Comparison of ENCODE assay signal across 8 cellular contexts in genomic region chr2:27134781-27135470, GRCh38. TPM values are rescaled to one million over a fixed set of nuclear protein-coding genes. Genes with fewer than 3 reads are reported as not detected.
DNase-seq lines count a peak whose midpoint lies in the region; ATAC-seq and TF ChIP-seq lines count a peak whose summit lies in the region.

No MANE protein-coding gene starts in this region.

- peak overlapping the region; percentile 95 for H3K4me3 Mint-ChIP-seq in dendritic cell treated with granulocyte-macrophage colony-stimulating factor and Interleukin-4, amounts not matched to agents 40 ng/mL and 50 ng/mL, for 4 days
- H3K4me3 Mint-ChIP-seq in nephron progenitor cell = peak overlapping the region; percentile 95

- ATAC-seq in HG03457 (IDR thresholded peaks at IDR 0.05; ENCODE audit: unreplicated experiment) = no peak

- H3K36me3 ChIP-seq in BJ (ENCODE audit: control insufficient read depth, insufficient read depth, low read length) (peaks cover 16% of the 10 kb centered on the region), KOPT-K1 (ENCODE audit: insufficient read depth, low read length) (peaks cover 32% of the 10 kb centered on the region)

- peaks cover 46% of the 10 kb centered on the region for H3K36me3 Mint-ChIP-seq in dendritic cell treated with granulocyte-macrophage colony-stimulating factor and Interleukin-4, amounts not matched to agents 40 ng/mL and 50 ng/mL, for 4 days (ENCODE audit: low read depth)
- peaks cover 14% of the 10 kb centered on the region for H3K36me3 Mint-ChIP-seq in nephron progenitor cell (ENCODE audit: low read depth)

- H3K27me3 ChIP-seq in BJ (ENCODE audit: control insufficient read depth, insufficient read depth, low read length) = peaks cover 4% of the 10 kb centered on the region; the same call in 1 of the 2 replicates

- peak overlapping the region; percentile 93 for H3K27ac Mint-ChIP-seq in dendritic cell treated with granulocyte-macrophage colony-stimulating factor and Interleukin-4, amounts not matched to agents 40 ng/mL and 50 ng/mL, for 4 days
- no peak overlapping the region for H3K27ac Mint-ChIP-seq in nephron progenitor cell

- TF ChIP-seq CTCF in BJ (IDR thresholded peaks at IDR 0.05; ENCODE audit: insufficient read depth, low read depth, low read length) (no peak), nephron progenitor cell (IDR thresholded peaks at IDR 0.05) (no peak)

- peaks cover 20% of the 10 kb centered on the region for H3K4me1 Mint-ChIP-seq in dendritic cell treated with granulocyte-macrophage colony-stimulating factor and Interleukin-4, amounts not matched to agents 40 ng/mL and 50 ng/mL, for 4 days (ENCODE audit: low read depth)
- H3K4me1 Mint-ChIP-seq in nephron progenitor cell = peaks cover 14% of the 10 kb centered on the region

- POLR2A ChIA-PET in BJ (lab: Charles Lee) (interaction anchor here (0.6 kb wide), 1 partner anchor 77 kb away, joined by 3 read pairs; the partner anchor contains the start of genes ATRAID and SLC5A6), HEK293T (lab: Yijun Ruan, JAX) (interaction anchor here (1.2 to 2.9 kb wide), 3 partner anchors 11 to 16 kb away, joined by 4 to 42 read pairs (median 4); partner anchors contain the start of gene ABHD1)

- no peaks in the 10 kb centered on the region for H3K9me3 ChIP-seq in KOPT-K1 (ENCODE audit: insufficient read depth, low read length, poor library complexity, severe bottlenecking)

- DNase-seq in BJ (ENCODE audit: low read depth) (no peak), nephron progenitor cell (no peak), MV-4-11 (lab: John Stamatoyannopoulos, UW) (no peak), HEK293T (ENCODE audit: extremely low spot score) (no peak), hippocampal formation (lab: John Stamatoyannopoulos, UW) (no peak)

- H3K4me3 ChIP-seq in BJ (ENCODE audit: low read depth, low read length) = peak overlapping the region; percentile 18; the same call in 1 of the 2 replicates

- H3K27ac ChIP-seq in KOPT-K1 (ENCODE audit: low read depth, low read length, poor library complexity, severe bottlenecking) = peak overlapping the region; percentile 71

- peaks cover 5% of the 10 kb centered on the region for H3K27me3 Mint-ChIP-seq in dendritic cell treated with granulocyte-macrophage colony-stimulating factor and Interleukin-4, amounts not matched to agents 40 ng/mL and 50 ng/mL, for 4 days
- peaks cover 7% of the 10 kb centered on the region for H3K27me3 Mint-ChIP-seq in nephron progenitor cell (ENCODE audit: low read depth, poor library complexity)

- no peaks in the 10 kb centered on the region for H3K9me3 Mint-ChIP-seq in dendritic cell treated with granulocyte-macrophage colony-stimulating factor and Interleukin-4, amounts not matched to agents 40 ng/mL and 50 ng/mL, for 4 days
- no peaks in the 10 kb centered on the region for H3K9me3 Mint-ChIP-seq in nephron progenitor cell

- CTCF ChIA-PET in BJ (lab: Yijun Ruan, JAX) (interaction anchor here (0.7 to 2.1 kb wide), 5 partner anchors 20 to 168 kb away, joined by 3 to 5 read pairs (median 5); no protein-coding TSS in a partner anchor), HEK293T (lab: Yijun Ruan, JAX) (interaction anchor here (1.0 kb wide), 2 partner anchors 57 to 169 kb away, joined by 3 to 4 read pairs; no protein-coding TSS in a partner anchor)

- intact Hi-C loops in dendritic cell treated with granulocyte-macrophage colony-stimulating factor and Interleukin-4, amounts not matched to agents 40 ng/mL and 50 ng/mL, for 4 days (cut with micrococcal nuclease) = loop anchor here (1.0 to 2.0 kb wide), 2 partner anchors 12 to 74 kb away; partner anchors contain the start of gene ABHD1

TF ChIP-seq in HEK293T, 16 proteins besides CTCF, POLR2A, EP300 and RAD21:
- TF ChIP-seq TARDBP (IDR thresholded peaks at IDR 0.05) (no peak), NFRKB (IDR thresholded peaks at IDR 0.05) (no peak), BHLHE40 (IDR thresholded peaks at IDR 0.05; ENCODE audit: borderline replicate concordance) (no peak), ELF4 (IDR thresholded peaks at IDR 0.05) (no peak), PKNOX1 (IDR thresholded peaks at IDR 0.05) (no peak), HDGF (IDR thresholded peaks at IDR 0.05; ENCODE audit: borderline replicate concordance) (no peak), SUZ12 (IDR thresholded peaks at IDR 0.05) (no peak), CTBP1 (IDR thresholded peaks at IDR 0.05; ENCODE audit: borderline replicate concordance) (no peak), ZNF384 (IDR thresholded peaks at IDR 0.05) (no peak), FOXA1 (IDR thresholded peaks at IDR 0.05) (no peak), FOXK2 (IDR thresholded peaks at IDR 0.05) (no peak), ARNT (IDR thresholded peaks at IDR 0.05) (no peak), SP1 (IDR thresholded peaks at IDR 0.05) (no peak), L3MBTL2 (conservative IDR thresholded peaks at IDR 0.05) (no peak), FOXM1 (IDR thresholded peaks at IDR 0.05; ENCODE audit: borderline replicate concordance) (no peak)

RNA-seq across cellular contexts. Expression of gene PREB, which starts 0.5 kb away (rescaled TPM):
- 54.9 and 84.0 TPM in 2 replicates for polyA plus RNA-seq in BJ (2011; rRNA removed)
- 24.6 and 32.8 TPM in 2 replicates for polyA minus RNA-seq in BJ (2011; rRNA and poly(A)+ RNA removed)

RNA-seq across cellular contexts. Expression of gene PRR30, which starts 4.3 kb away (rescaled TPM):
- polyA plus RNA-seq in BJ (2011; rRNA removed) = not detected in 2 replicates
- polyA minus RNA-seq in BJ (2011; rRNA and poly(A)+ RNA removed) = not detected in 2 replicates

RNA-seq across cellular contexts. Expression of gene ABHD1, which starts 11.3 kb away (rescaled TPM):
- 0.07 TPM in 1 of 2 replicates, not detected in the other for polyA plus RNA-seq in BJ (2011; rRNA removed)
- not detected in 2 replicates for polyA minus RNA-seq in BJ (2011; rRNA and poly(A)+ RNA removed)

RNA-seq across cellular contexts. Expression of gene TCF23, which starts 13.9 kb away (rescaled TPM):
- not detected in 2 replicates for polyA plus RNA-seq in BJ (2011; rRNA removed)
- polyA minus RNA-seq in BJ (2011; rRNA and poly(A)+ RNA removed) = not detected in 2 replicates

RNA-seq across cellular contexts. Expression of gene CGREF1, which starts 16.0 kb away (rescaled TPM):
- polyA plus RNA-seq in BJ (2011; rRNA removed) = 4.8 and 6.9 TPM in 2 replicates
- polyA minus RNA-seq in BJ (2011; rRNA and poly(A)+ RNA removed) = 2.6 and 2.7 TPM in 2 replicates
